1 cellular context compared by ENCODE assay signal in the genomic region with DNA sequence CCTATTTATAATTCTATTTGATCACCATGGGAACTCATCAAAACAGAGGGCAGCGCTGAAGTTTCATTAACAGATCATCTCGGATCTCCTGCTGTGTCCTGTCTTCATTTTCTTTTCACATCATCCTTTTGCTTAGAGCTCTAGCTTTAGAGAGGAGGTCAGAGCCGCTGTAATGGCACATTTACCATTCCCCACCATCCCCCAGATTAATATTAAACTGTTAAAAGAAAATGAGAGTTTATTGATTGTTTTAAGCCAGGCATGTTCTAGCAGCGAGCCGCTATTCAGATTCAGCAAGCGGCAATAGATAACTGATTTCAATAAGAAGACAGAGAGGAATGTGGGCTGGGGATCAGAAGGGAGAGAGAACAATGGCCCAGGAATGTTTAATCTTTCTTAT.
TF ChIP-seq lines count a peak whose summit lies in the region.

No MANE protein-coding gene starts in this region.

TF ChIP-seq in H1, 55 proteins besides CTCF, POLR2A, EP300 and RAD21:
- TF ChIP-seq SP1 (IDR thresholded peaks at IDR 0.05; ENCODE audit: low read depth, low read length) (peak; percentile 40; the same call in 1 of the 2 replicates), BRCA1 (IDR thresholded peaks at IDR 0.05; ENCODE audit: low read depth, low read length) (no peak), HDAC2 (IDR thresholded peaks at IDR 0.05; ENCODE audit: borderline replicate concordance in 1 of 2, low read depth in 2 of 2, low read length in 2 of 2) (peak; percentile 33 to 70; a peak in 1 of 4 replicates), TEAD4 (IDR thresholded peaks at IDR 0.05; ENCODE audit: low read depth, low read length) (peak; percentile 91)
- TF ChIP-seq, protein P1, sequence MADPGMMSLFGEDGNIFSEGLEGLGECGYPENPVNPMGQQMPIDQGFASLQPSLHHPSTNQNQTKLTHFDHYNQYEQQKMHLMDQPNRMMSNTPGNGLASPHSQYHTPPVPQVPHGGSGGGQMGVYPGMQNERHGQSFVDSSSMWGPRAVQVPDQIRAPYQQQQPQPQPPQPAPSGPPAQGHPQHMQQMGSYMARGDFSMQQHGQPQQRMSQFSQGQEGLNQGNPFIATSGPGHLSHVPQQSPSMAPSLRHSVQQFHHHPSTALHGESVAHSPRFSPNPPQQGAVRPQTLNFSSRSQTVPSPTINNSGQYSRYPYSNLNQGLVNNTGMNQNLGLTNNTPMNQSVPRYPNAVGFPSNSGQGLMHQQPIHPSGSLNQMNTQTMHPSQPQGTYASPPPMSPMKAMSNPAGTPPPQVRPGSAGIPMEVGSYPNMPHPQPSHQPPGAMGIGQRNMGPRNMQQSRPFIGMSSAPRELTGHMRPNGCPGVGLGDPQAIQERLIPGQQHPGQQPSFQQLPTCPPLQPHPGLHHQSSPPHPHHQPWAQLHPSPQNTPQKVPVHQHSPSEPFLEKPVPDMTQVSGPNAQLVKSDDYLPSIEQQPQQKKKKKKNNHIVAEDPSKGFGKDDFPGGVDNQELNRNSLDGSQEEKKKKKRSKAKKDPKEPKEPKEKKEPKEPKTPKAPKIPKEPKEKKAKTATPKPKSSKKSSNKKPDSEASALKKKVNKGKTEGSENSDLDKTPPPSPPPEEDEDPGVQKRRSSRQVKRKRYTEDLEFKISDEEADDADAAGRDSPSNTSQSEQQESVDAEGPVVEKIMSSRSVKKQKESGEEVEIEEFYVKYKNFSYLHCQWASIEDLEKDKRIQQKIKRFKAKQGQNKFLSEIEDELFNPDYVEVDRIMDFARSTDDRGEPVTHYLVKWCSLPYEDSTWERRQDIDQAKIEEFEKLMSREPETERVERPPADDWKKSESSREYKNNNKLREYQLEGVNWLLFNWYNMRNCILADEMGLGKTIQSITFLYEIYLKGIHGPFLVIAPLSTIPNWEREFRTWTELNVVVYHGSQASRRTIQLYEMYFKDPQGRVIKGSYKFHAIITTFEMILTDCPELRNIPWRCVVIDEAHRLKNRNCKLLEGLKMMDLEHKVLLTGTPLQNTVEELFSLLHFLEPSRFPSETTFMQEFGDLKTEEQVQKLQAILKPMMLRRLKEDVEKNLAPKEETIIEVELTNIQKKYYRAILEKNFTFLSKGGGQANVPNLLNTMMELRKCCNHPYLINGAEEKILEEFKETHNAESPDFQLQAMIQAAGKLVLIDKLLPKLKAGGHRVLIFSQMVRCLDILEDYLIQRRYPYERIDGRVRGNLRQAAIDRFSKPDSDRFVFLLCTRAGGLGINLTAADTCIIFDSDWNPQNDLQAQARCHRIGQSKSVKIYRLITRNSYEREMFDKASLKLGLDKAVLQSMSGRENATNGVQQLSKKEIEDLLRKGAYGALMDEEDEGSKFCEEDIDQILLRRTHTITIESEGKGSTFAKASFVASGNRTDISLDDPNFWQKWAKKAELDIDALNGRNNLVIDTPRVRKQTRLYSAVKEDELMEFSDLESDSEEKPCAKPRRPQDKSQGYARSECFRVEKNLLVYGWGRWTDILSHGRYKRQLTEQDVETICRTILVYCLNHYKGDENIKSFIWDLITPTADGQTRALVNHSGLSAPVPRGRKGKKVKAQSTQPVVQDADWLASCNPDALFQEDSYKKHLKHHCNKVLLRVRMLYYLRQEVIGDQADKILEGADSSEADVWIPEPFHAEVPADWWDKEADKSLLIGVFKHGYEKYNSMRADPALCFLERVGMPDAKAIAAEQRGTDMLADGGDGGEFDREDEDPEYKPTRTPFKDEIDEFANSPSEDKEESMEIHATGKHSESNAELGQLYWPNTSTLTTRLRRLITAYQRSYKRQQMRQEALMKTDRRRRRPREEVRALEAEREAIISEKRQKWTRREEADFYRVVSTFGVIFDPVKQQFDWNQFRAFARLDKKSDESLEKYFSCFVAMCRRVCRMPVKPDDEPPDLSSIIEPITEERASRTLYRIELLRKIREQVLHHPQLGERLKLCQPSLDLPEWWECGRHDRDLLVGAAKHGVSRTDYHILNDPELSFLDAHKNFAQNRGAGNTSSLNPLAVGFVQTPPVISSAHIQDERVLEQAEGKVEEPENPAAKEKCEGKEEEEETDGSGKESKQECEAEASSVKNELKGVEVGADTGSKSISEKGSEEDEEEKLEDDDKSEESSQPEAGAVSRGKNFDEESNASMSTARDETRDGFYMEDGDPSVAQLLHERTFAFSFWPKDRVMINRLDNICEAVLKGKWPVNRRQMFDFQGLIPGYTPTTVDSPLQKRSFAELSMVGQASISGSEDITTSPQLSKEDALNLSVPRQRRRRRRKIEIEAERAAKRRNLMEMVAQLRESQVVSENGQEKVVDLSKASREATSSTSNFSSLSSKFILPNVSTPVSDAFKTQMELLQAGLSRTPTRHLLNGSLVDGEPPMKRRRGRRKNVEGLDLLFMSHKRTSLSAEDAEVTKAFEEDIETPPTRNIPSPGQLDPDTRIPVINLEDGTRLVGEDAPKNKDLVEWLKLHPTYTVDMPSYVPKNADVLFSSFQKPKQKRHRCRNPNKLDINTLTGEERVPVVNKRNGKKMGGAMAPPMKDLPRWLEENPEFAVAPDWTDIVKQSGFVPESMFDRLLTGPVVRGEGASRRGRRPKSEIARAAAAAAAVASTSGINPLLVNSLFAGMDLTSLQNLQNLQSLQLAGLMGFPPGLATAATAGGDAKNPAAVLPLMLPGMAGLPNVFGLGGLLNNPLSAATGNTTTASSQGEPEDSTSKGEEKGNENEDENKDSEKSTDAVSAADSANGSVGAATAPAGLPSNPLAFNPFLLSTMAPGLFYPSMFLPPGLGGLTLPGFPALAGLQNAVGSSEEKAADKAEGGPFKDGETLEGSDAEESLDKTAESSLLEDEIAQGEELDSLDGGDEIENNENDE (IDR thresholded peaks at IDR 0.05; ENCODE audit: insufficient replicate concordance, low read length), result peak; percentile 60
TF ChIP-seq in H1: peak in this region for 4.
